11 cellular contexts compared by ENCODE assay signal in the genomic region with DNA sequence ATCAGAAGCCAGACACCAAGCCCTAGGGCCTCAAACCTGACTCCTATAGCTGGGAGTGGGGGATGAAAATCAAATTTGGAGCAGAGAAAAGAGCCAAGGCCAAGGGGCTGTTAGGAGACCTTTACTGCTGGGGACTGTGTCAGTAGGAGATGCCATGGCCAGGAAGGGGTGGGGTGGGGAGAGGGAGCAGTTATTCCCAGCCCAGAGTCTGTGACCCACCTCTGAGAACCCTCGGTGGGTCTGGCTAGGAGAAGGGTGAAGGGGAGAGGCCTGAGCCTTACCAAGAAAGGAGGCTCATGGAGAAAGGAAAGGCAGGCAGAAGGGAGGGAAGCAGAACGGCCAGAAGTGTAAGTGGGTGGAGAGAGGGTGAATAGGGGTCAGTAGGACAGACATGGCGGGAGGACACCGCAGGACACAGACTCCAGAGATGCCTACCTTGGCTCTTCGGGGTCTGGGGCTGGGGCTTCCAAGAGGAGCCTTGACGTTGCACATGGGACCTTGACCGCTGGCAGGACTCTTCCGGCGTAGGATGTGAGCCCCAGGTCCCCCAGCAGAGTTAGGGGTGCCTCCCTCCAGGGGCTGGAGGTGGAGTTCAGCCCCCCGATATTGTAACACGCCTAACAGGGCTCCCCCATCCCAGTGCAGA. TPM values are rescaled to one million over a fixed set of nuclear protein-coding genes. Genes with fewer than 3 reads are reported as not detected.
DNase-seq lines count a peak whose midpoint lies in the region; ATAC-seq, FAIRE-seq and TF ChIP-seq lines count a peak whose summit lies in the region.
"Had no signal": no experiment of that assay in that cellular context is flagged by ENCODE, and none has a peak within 500 bp of the region (broad histone marks: within the 10 kb centered on the region; RNA-seq: fewer than 3 reads in every experiment).

No MANE protein-coding gene starts in this region.

- no peaks in the 10 kb centered on the region for H3K27me3 ChIP-seq in BLaER1
- H3K27me3 ChIP-seq in adrenal gland = no peaks in the 10 kb centered on the region
- no peaks in the 10 kb centered on the region for H3K27me3 ChIP-seq in right cardiac atrium (ENCODE audit: control insufficient read depth, insufficient read depth)
- no peaks in the 10 kb centered on the region for H3K27me3 ChIP-seq in sigmoid colon

- H3K4me3 ChIP-seq in BLaER1 = no peak overlapping the region
- H3K4me3 ChIP-seq in adrenal gland = peak overlapping the region in 1 of 4 donors; percentile 37
- H3K4me3 ChIP-seq in right cardiac atrium (ENCODE audit: low read length) = peak overlapping the region; percentile 39
- H3K4me3 ChIP-seq in sigmoid colon = peak overlapping the region; percentile 7 to 44 (median 32)

- H3K9me3 ChIP-seq in BLaER1 = no peaks in the 10 kb centered on the region
- H3K9me3 ChIP-seq in adrenal gland (replicated peaks in 1 of 3) = no peaks in the 10 kb centered on the region
- no peaks in the 10 kb centered on the region for H3K9me3 ChIP-seq in right cardiac atrium (ENCODE audit: control insufficient read depth, low read length)
- no peaks in the 10 kb centered on the region for H3K9me3 ChIP-seq in sigmoid colon

- DNase-seq in adrenal gland (no peak), right cardiac atrium (peak in 2 of 3 donors; percentile 32 to 62), sigmoid colon (no peak), NCI-H446 treated with DMSO at 0.1 percent for 48 hours (lab: John Stamatoyannopoulos, UW) (no peak), H54 (ENCODE audit: insufficient read length, low spot score) (no peak)
- DNase-seq: activated naive CD4-positive, alpha-beta T cell treated with anti-CD3 and anti-CD28 coated beads, Interleukin-2, amount 50 U/mL, for 16 hours; NCI-H2227 treated with DMSO at 0.1 percent for 48 hours had no signal

- H3K36me3 ChIP-seq in BLaER1 = no peaks in the 10 kb centered on the region
- no peaks in the 10 kb centered on the region for H3K36me3 ChIP-seq in adrenal gland (replicated peaks in 1 of 2)
- peaks cover 0 to 6% (median 0%) of the 10 kb centered on the region in 4 donors for H3K36me3 ChIP-seq in sigmoid colon

- H3K27ac ChIP-seq in BLaER1 (peak overlapping the region; percentile 63), adrenal gland (peak overlapping the region in 4 of 5 donors; percentile 13 to 99 (median 72)), right cardiac atrium (ENCODE audit: low read length) (peak overlapping the region; percentile 99), sigmoid colon (peak overlapping the region; percentile 94 to 97 (median 96))

- 49 to 64% (median 57%) methylated on average over 8 to 11 of the region's 11 CpGs for WGBS in adrenal gland, 4 donors
- WGBS in right cardiac atrium = 43% methylated on average over 11 of the region's 11 CpGs
- WGBS in sigmoid colon, 2 donors = 74 to 77% methylated on average over 11 of the region's 11 CpGs

- intact Hi-C loops in adrenal gland (cut with DNase I) (loop anchor here (10.0 kb wide), 2 partner anchors 177 to 187 kb away; no protein-coding TSS in a partner anchor), right cardiac atrium (cut with DNase I) (loop anchor here in 1 of 4 donors (10.0 kb wide), 1 partner anchor 187 kb away; no protein-coding TSS in a partner anchor), sigmoid colon (cut with DNase I) (no loop called here)

- H4K20me1 ChIP-seq in BLaER1 = no peaks in the 10 kb centered on the region

- peak overlapping the region; percentile 61 for H3K4me2 ChIP-seq in BLaER1

- H3K4me1 ChIP-seq in BLaER1 (peaks cover 93% of the 10 kb centered on the region), adrenal gland (replicated peaks in 1 of 2) (peaks cover 24 to 71% of the 10 kb centered on the region in 2 donors), right cardiac atrium (ENCODE audit: control insufficient read depth, insufficient read depth, low read length) (peaks cover 19% of the 10 kb centered on the region), sigmoid colon (peaks cover 0 to 73% (median 58%) of the 10 kb centered on the region in 4 donors)

- TF ChIP-seq CTCF in adrenal gland (IDR thresholded peaks at IDR 0.05) = no peak
- TF ChIP-seq CTCF in sigmoid colon (IDR thresholded peaks at IDR 0.05) = no peak

- TF ChIP-seq EP300 in sigmoid colon (IDR thresholded peaks at IDR 0.05) = no peak

- H3K9ac ChIP-seq in BLaER1 = peak overlapping the region; percentile 55; the same call in 1 of the 2 replicates

- ATAC-seq in right cardiac atrium (no peak), GM21390 (IDR thresholded peaks at IDR 0.05; ENCODE audit: unreplicated experiment) (no peak), HG03565 (IDR thresholded peaks at IDR 0.05; ENCODE audit: unreplicated experiment) (no peak)

- FAIRE-seq in H54 (lab: Jason Lieb, UNC) = no peak

- TF ChIP-seq POLR2A in adrenal gland (IDR thresholded peaks at IDR 0.05) (no peak), sigmoid colon (IDR thresholded peaks at IDR 0.05) (no peak), H54 (IDR thresholded peaks at IDR 0.05; ENCODE audit: low read depth, low read length) (no peak)

RNA-seq across cellular contexts. Expression of a gene that starts 1.2 kb away (rescaled TPM):
- total RNA-seq in adrenal gland (10 to 100 TPM in 6 of 8 donors, 1 to 10 TPM in 2; 1.1 to 29.2 (median 10.8) TPM), right cardiac atrium (100 to 1,000 TPM in 1 of 4 donors, 10 to 100 TPM in 2, 1 to 10 TPM in 1; 6.9 to 111 (median 17.2) TPM), sigmoid colon (10 to 100 TPM in 2 of 4 donors, 1 to 10 TPM in 2; 6.4 to 78.2 (median 10.8) TPM)
- polyA plus RNA-seq in adrenal gland (10 to 100 TPM in 1 of 3 donors, 1 to 10 TPM in 2; 1.7 to 16.1 (median 9.3) TPM), right cardiac atrium (24.4 TPM), sigmoid colon (1 to 10 TPM in 1 of 3 donors, under 1 TPM in 2; 0.23 to 4.5 (median 0.60) TPM)
- total RNA-seq: HT1080 had no signal

RNA-seq across cellular contexts. Expression of a gene that starts 4.5 kb away (rescaled TPM):
- total RNA-seq in adrenal gland (100 to 1,000 TPM; 133 to 305 (median 174) TPM), right cardiac atrium (100 to 1,000 TPM; 162 to 229 (median 177) TPM), sigmoid colon (100 to 1,000 TPM in 1 of 4 donors, 10 to 100 TPM in 3; 79.6 to 113 (median 92.6) TPM)
- polyA plus RNA-seq in adrenal gland (100 to 1,000 TPM in 1 of 3 donors, 10 to 100 TPM in 2; 78.3 to 175 (median 99.2) TPM), right cardiac atrium (219 TPM), sigmoid colon (100 to 1,000 TPM; 113 to 194 (median 123) TPM)

RNA-seq across cellular contexts. Expression of a gene that starts 17.4 kb away (rescaled TPM):
- total RNA-seq in adrenal gland (100 to 1,000 TPM in 4 of 8 donors, 10 to 100 TPM in 4; 46.7 to 239 (median 92.4) TPM), right cardiac atrium (10 to 100 TPM; 23.3 to 44.3 (median 32.9) TPM), sigmoid colon (10 to 100 TPM; 14.4 to 86.4 (median 56.9) TPM)
- polyA plus RNA-seq in adrenal gland (100 to 1,000 TPM; 127 to 232 (median 180) TPM), right cardiac atrium (33.4 TPM), sigmoid colon (100 to 1,000 TPM in 1 of 3 donors, 10 to 100 TPM in 2; 77.7 to 243 (median 80.5) TPM)

RNA-seq across cellular contexts. Expression of a gene that starts 20.4 kb away (rescaled TPM):
- total RNA-seq in adrenal gland (10 to 100 TPM; 25.8 to 34.2 (median 29.8) TPM), right cardiac atrium (10 to 100 TPM; 16.0 to 21.0 (median 19.7) TPM), sigmoid colon (10 to 100 TPM; 10.7 to 19.3 (median 14.8) TPM)
- polyA plus RNA-seq in adrenal gland (10 to 100 TPM; 21.9 to 35.9 (median 26.6) TPM), right cardiac atrium (17.5 TPM), sigmoid colon (10 to 100 TPM; 13.4 to 33.4 (median 16.8) TPM)

RNA-seq across cellular contexts. Expression of a gene that starts 25.7 kb away (rescaled TPM):
- 1 to 10 TPM in 2 of 8 donors, under 1 TPM in 1, not detected in 5; 0.60 to 2.0 (median 1.5) TPM for total RNA-seq in adrenal gland
- polyA plus RNA-seq in adrenal gland = 1 to 10 TPM in 1 of 3 donors, not detected in 2; 4.1 TPM
- not detected for total RNA-seq in right cardiac atrium
- 0.34 TPM for polyA plus RNA-seq in right cardiac atrium
- total RNA-seq in sigmoid colon = not detected
- under 1 TPM in 1 of 3 donors, not detected in 2; 0.26 TPM for polyA plus RNA-seq in sigmoid colon
- total RNA-seq: HT1080 had no signal

Comparison
In these comparisons a context has a peak if more than half of its experiments do, and no peak if none do; other contexts are left out.
1. DNase-seq: peak in right cardiac atrium (2 of 3); none in adrenal gland (0 of 7), sigmoid colon (single experiment), NCI-H446 treated with DMSO at 0.1 percent for 48 hours (single experiment) and H54 (single experiment).
2. Peak in every context shown above with its lines, with median percentiles within 50 percentile points of each other: H3K27ac ChIP-seq.